Comparison of ENCODE assay signal across 8 cellular contexts in the genomic region with DNA sequence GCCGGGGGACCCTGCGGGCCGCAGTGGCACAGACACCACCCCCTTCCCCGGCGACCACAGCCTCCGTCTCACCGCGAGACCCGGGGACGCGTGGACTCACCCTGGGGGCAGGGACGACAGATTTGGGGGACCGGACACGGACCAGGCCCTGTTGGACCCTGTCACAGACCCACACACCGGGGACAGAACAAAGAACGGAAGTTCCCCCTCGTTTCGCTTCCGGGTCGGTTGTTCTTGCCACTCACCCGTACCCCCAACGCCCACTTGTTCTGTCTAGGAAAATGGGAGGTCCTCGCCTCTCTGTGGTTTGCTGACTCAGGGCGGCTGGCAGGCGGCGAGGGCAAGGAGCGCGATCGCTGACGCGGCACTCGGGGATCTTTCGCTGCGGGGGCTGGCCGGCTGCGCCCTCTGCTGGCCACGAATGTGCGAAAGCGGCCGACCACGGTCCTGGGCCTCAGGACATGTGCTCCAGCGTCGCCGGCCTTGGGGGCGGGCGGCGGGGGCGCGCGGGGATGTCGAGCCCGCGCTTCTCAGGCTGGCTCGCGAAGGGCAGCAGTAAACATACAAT. TPM values are rescaled to one million over a fixed set of nuclear protein-coding genes. Genes with fewer than 3 reads are reported as not detected.
DNase-seq lines count a peak whose midpoint lies in the region; TF ChIP-seq lines count a peak whose summit lies in the region.

Gene ZNF3, minus strand, starts transcription at position 189 of the 568 bp plus-strand sequence. CDS start 4,366 bp downstream, outside the sequence.

- in situ Hi-C loops in SK-MEL-5 (cut with HindIII; ENCODE audit: low pct_unique_long_range_greater_than_20kb, low sequenced_read_pairs) = no loop called here

- TF ChIP-seq CTCF in GM06990 (IDR thresholded peaks at IDR 0.05; ENCODE audit: insufficient read depth, low read length, poor library complexity, severe bottlenecking) (peak; percentile 87), HFF-Myc (IDR thresholded peaks at IDR 0.05; ENCODE audit: low read depth, low read length, missing control alignments) (peak; percentile 83)

- peak within 1 kb of the TSS; percentile 77 to 99 (median 98) for H3K9ac ChIP-seq in subcutaneous abdominal adipose tissue (ENCODE audit: low read length in 5 of 5)

- H3K9me3 ChIP-seq in neuron (ENCODE audit: low read length) (peaks cover 6% of the 10 kb centered on the region), subcutaneous abdominal adipose tissue (ENCODE audit: control insufficient read depth in 5 of 5, low read length in 5 of 5) (no peaks in the 10 kb centered on the region)

- H3K27me3 ChIP-seq in GM06990 (replicated peaks; ENCODE audit: control insufficient read depth, insufficient read depth, low read length) (no peaks in the 10 kb centered on the region), neuron (ENCODE audit: insufficient read depth, low read length) (no peaks in the 10 kb centered on the region), subcutaneous abdominal adipose tissue (ENCODE audit: control insufficient read depth in 5 of 5, insufficient read depth in 4 of 5, low read length in 5 of 5) (no peaks in the 10 kb centered on the region)

- peaks cover 24% of the 10 kb centered on the region for H3K4me1 ChIP-seq in neuron (ENCODE audit: insufficient read depth, low read length)
- peaks cover 7 to 37% (median 30%) of the 10 kb centered on the region in 5 donors for H3K4me1 ChIP-seq in subcutaneous abdominal adipose tissue (ENCODE audit: control insufficient read depth in 5 of 5, insufficient read depth in 5 of 5, low read length in 5 of 5)

- H3K36me3 ChIP-seq in GM06990 (ENCODE audit: control insufficient read depth, insufficient read depth, low read length) (peaks cover 8% of the 10 kb centered on the region), neuron (ENCODE audit: insufficient read depth, low read length) (peaks cover 32% of the 10 kb centered on the region), subcutaneous abdominal adipose tissue (ENCODE audit: control insufficient read depth in 5 of 5, insufficient read depth in 5 of 5, low read length in 5 of 5) (peaks cover 2 to 19% (median 19%) of the 10 kb centered on the region in 5 donors)

- H3K27ac ChIP-seq in subcutaneous abdominal adipose tissue (ENCODE audit: low read depth, low read length) = peak within 1 kb of the TSS; percentile 60

- DNase-seq in GM06990 (ENCODE audit: extremely low read depth, insufficient read length) (peak; percentile 99), HFF-Myc (ENCODE audit: extremely low read depth, low read depth) (peak; percentile 98), MV-4-11 (lab: John Stamatoyannopoulos, UW) (peak; percentile 98), SK-MEL-5 (ENCODE audit: low read depth, low spot score) (peak; percentile 99), foreskin melanocyte (peak; percentile 99)
- peak; percentile 98 for DNase-seq in activated naive CD4-positive, alpha-beta T cell treated with Interleukin-2 at 50 U/mL for 16 hours

- H2AFZ ChIP-seq in neuron (ENCODE audit: low read depth, low read length) = peak within 1 kb of the TSS; percentile 23

- H3K4me3 ChIP-seq in GM06990 (replicated peaks; ENCODE audit: low read depth, low read length) (peak within 1 kb of the TSS; percentile 93), HFF-Myc (replicated peaks; ENCODE audit: low read depth, low read length) (peak within 1 kb of the TSS; percentile 92), neuron (ENCODE audit: low read length) (peak within 1 kb of the TSS; percentile 99), subcutaneous abdominal adipose tissue (ENCODE audit: low read depth in 1 of 5, low read length in 5 of 5) (peak within 1 kb of the TSS; percentile 92 to 98 (median 96))

RNA-seq across cellular contexts. Expression of gene ZNF3, which starts in this region (rescaled TPM):
- total RNA-seq in SK-MEL-5 (2014; rRNA removed; shearing (Covaris generic)) = 32.0 and 35.2 TPM in 2 replicates
- 22.5 and 26.5 TPM in 2 replicates for polyA plus RNA-seq in SK-MEL-5 (2015; cell fraction: cytosol; rRNA removed)
- 120 and 126 TPM in 2 replicates for polyA plus RNA-seq in SK-MEL-5 (2015; cell fraction: nucleus; rRNA removed)

Comparison
In these comparisons a context has a peak if more than half of its experiments do, and no peak if none do; other contexts are left out.
1. Peak in every context shown above with its lines: DNase-seq, H3K4me3 ChIP-seq and H3K27ac ChIP-seq.